Comparison of ENCODE assay signal across 9 cellular contexts in the genomic region with DNA sequence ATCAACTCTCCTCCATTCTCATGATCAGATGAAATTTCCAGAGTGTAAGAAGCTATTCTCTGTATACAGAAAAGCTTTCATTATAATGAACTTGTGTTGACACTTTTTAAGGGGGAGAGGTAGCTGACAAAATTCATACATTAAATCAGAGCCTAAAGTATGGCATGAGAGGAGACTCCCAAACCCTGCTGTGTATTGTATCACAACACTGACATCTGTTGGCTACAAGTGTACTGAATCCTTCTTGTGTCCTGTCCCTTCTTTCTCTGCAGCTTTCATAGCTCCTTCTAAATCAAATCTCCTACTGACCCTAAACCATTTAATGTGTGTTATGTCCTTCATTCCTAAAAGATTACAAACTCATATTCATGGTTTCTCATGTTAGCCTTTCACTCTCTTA.
DNase-seq lines count a peak whose midpoint lies in the region; ATAC-seq and TF ChIP-seq lines count a peak whose summit lies in the region.
"Had no signal": no experiment of that assay in that cellular context is flagged by ENCODE, and none has a peak within 500 bp of the region (broad histone marks: within the 10 kb centered on the region; RNA-seq: fewer than 3 reads in every experiment).

No MANE protein-coding gene starts in this region.

- no peak overlapping the region for H3K27ac ChIP-seq in naive thymus-derived CD4-positive, alpha-beta T cell (ENCODE audit: low read depth, low read length)
- no peak overlapping the region for H3K27ac ChIP-seq in testis

- CTCF ChIA-PET in Calu3 (lab: Charles Lee): interaction anchor here (0.7 to 1.2 kb wide), 2 partner anchors 167 to 711 kb away, joined by 3 to 12 read pairs; no protein-coding TSS in a partner anchor
- CTCF ChIA-PET in naive thymus-derived CD4-positive, alpha-beta T cell (lab: Charles Lee): interaction anchor here (0.8 to 2.1 kb wide), 9 partner anchors 57 to 711 kb away, joined by 3 to 17 read pairs (median 3); a partner anchor contains a TSS

- no peak overlapping the region for H3K4me3 ChIP-seq in naive thymus-derived CD4-positive, alpha-beta T cell (ENCODE audit: low read length)
- no peak overlapping the region for H3K4me3 ChIP-seq in testis

- H3K27me3 Mint-ChIP-seq in Calu3 (ENCODE audit: unreplicated experiment) (peaks cover 74% of the 10 kb centered on the region), HFFc6 (ENCODE audit: insufficient read depth) (peaks cover 10% of the 10 kb centered on the region; the same call in 1 of the 2 replicates)
- peaks cover 13 to 43% (median 29%) of the 10 kb centered on the region in 5 donors for H3K27me3 Mint-ChIP-seq in naive thymus-derived CD4-positive, alpha-beta T cell

- H3K36me3 ChIP-seq in naive thymus-derived CD4-positive, alpha-beta T cell (ENCODE audit: control insufficient read depth in 2 of 3, insufficient read depth in 3 of 3, low read length in 3 of 3): no peaks in the 10 kb centered on the region
- no peaks in the 10 kb centered on the region for H3K36me3 ChIP-seq in testis (ENCODE audit: low read depth, missing control alignments)

- TF ChIP-seq POLR2A in testis (IDR thresholded peaks at IDR 0.05): no peak

- peak; percentile 13 for DNase-seq in Calu3
- DNase-seq in HFFc6: peak; percentile 47
- DNase-seq in NCI-H69 (lab: John Stamatoyannopoulos, UW): peak; percentile 59
- DNase-seq in dedifferentiated amniotic fluid mesenchymal stem cell (ENCODE audit: extremely low spot score): peak; percentile 20
- peak in 7 of 9 donors; percentile 14 to 59 (median 41) for DNase-seq in naive thymus-derived CD4-positive, alpha-beta T cell
- no peak for DNase-seq in testis
- no peak for DNase-seq in activated CD4-positive, alpha-beta T cell treated with anti-CD3 and anti-CD28 coated beads, Interleukin-2, amount 50 U/mL, for 48 hours

- no TSS peak for BruUV-seq in Calu3 (replicated peaks; lab: Mats Ljungman, UMichigan)

- intact Hi-C loops in Calu3 (cut with micrococcal nuclease; ENCODE audit: unreplicated experiment) (loop anchor here (2.0 to 10.0 kb wide), 3 partner anchors 168 to 710 kb away; a partner anchor contains a TSS), testis (cut with DNase I; ENCODE audit: low total_unique reads) (no loop called here)
- intact Hi-C loops in naive thymus-derived CD4-positive, alpha-beta T cell (cut with micrococcal nuclease): loop anchor here (1.0 to 2.0 kb wide), 6 partner anchors 67 to 695 kb away; no protein-coding TSS in a partner anchor

- no peaks in the 10 kb centered on the region for H3K4me1 Mint-ChIP-seq in Calu3 (ENCODE audit: low read depth, unreplicated experiment)
- no peaks in the 10 kb centered on the region for H3K4me1 Mint-ChIP-seq in HFFc6 (ENCODE audit: low read depth)
- no peaks in the 10 kb centered on the region for H3K4me1 Mint-ChIP-seq in naive thymus-derived CD4-positive, alpha-beta T cell
- H3K4me1 Mint-ChIP-seq: IgD-negative memory B cell had no signal

- H3K4me3 Mint-ChIP-seq in Calu3 (ENCODE audit: low read depth, unreplicated experiment) (no peak overlapping the region), HFFc6 (no peak overlapping the region)
- no peak overlapping the region for H3K4me3 Mint-ChIP-seq in naive thymus-derived CD4-positive, alpha-beta T cell
- H3K4me3 Mint-ChIP-seq: IgD-negative memory B cell had no signal

- ATAC-seq in naive thymus-derived CD4-positive, alpha-beta T cell: peak; percentile 75
- no peak for ATAC-seq in HG02970 (IDR thresholded peaks at IDR 0.05; ENCODE audit: low FRiP score, unreplicated experiment)

- H3K27ac Mint-ChIP-seq in Calu3 (ENCODE audit: unreplicated experiment): no peak overlapping the region
- H3K27ac Mint-ChIP-seq in HFFc6: no peak overlapping the region
- H3K27ac Mint-ChIP-seq in naive thymus-derived CD4-positive, alpha-beta T cell: no peak overlapping the region
- H3K27ac Mint-ChIP-seq: IgD-negative memory B cell had no signal

- H3K9me3 Mint-ChIP-seq in Calu3 (ENCODE audit: low read depth, unreplicated experiment) (no peaks in the 10 kb centered on the region), HFFc6 (no peaks in the 10 kb centered on the region)
- H3K9me3 Mint-ChIP-seq in naive thymus-derived CD4-positive, alpha-beta T cell: no peaks in the 10 kb centered on the region
- H3K9me3 Mint-ChIP-seq: IgD-negative memory B cell had no signal

- no peaks in the 10 kb centered on the region for H3K36me3 Mint-ChIP-seq in Calu3 (ENCODE audit: insufficient read depth, unreplicated experiment)
- H3K36me3 Mint-ChIP-seq in HFFc6 (ENCODE audit: low read depth): no peaks in the 10 kb centered on the region
- no peaks in the 10 kb centered on the region for H3K36me3 Mint-ChIP-seq in naive thymus-derived CD4-positive, alpha-beta T cell
- H3K36me3 Mint-ChIP-seq: IgD-negative memory B cell had no signal

- POLR2A ChIA-PET in naive thymus-derived CD4-positive, alpha-beta T cell (lab: Charles Lee): no interaction called here

- H3K27me3 ChIP-seq in naive thymus-derived CD4-positive, alpha-beta T cell (ENCODE audit: control insufficient read depth in 2 of 2, insufficient read depth in 2 of 2, low read length in 2 of 2): peaks cover 0 to 3% of the 10 kb centered on the region in 2 donors
- no peaks in the 10 kb centered on the region for H3K27me3 ChIP-seq in testis

- no peaks in the 10 kb centered on the region for H3K4me1 ChIP-seq in naive thymus-derived CD4-positive, alpha-beta T cell (ENCODE audit: control insufficient read depth in 2 of 2, insufficient read depth in 2 of 2, low read length in 2 of 2)
- H3K4me1 ChIP-seq in testis: no peaks in the 10 kb centered on the region

- TF ChIP-seq CTCF in Calu3 (IDR thresholded peaks at IDR 0.05; ENCODE audit: unreplicated experiment) (no peak), HFFc6 (IDR thresholded peaks at IDR 0.05) (peak; percentile 66), testis (IDR thresholded peaks at IDR 0.05) (no peak)

- no peaks in the 10 kb centered on the region for H3K9me3 ChIP-seq in naive thymus-derived CD4-positive, alpha-beta T cell (ENCODE audit: control insufficient read depth in 2 of 3, low read length in 3 of 3)
- H3K9me3 ChIP-seq in testis: no peaks in the 10 kb centered on the region

Comparison
In these comparisons a context has a peak if more than half of its experiments do, and no peak if none do; other contexts are left out.
1. DNase-seq: peak in Calu3 (single experiment), HFFc6 (single experiment), NCI-H69 (single experiment), dedifferentiated amniotic fluid mesenchymal stem cell (single experiment) and naive thymus-derived CD4-positive, alpha-beta T cell (7 of 9); none in testis (single experiment) and activated CD4-positive, alpha-beta T cell treated with anti-CD3 and anti-CD28 coated beads, Interleukin-2, amount 50 U/mL, for 48 hours (0 of 2).